24 cellular contexts compared by ENCODE assay signal in the genomic region with DNA sequence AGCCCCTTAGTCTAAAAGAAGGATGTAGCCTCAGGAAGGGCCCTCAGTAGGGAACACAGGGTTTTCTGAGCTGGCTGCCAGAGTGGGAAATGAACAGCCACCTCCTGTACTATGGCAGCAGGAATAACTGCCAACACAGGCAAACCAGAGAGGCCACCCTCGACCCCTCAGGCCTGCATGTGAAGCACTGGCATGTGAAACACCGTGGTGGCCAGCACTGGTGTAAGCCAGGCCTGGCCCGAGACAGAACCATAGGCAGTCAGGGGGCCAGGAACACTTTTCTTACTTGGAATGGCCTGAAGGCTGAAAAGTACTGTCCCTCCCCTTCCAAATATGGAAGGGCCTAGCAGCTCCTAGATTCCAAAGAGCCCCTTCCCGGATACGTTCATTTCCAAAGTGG.
"Had no signal": no experiment of that assay in that cellular context is flagged by ENCODE, and none has a peak within 500 bp of the region (broad histone marks: within the 10 kb centered on the region; RNA-seq: fewer than 3 reads in every experiment).

No MANE protein-coding gene starts in this region.

- H3K27ac Mint-ChIP-seq: activated CD4-positive, alpha-beta memory T cell treated with anti-CD3 and anti-CD28 coated beads, Interleukin-2, amount 10 ng/mL, durations not matched to agents 7 days and 5 days; activated CD8-positive, alpha-beta memory T cell treated with anti-CD3 and anti-CD28 coated beads, Interleukin-2, amount 10 ng/mL, durations not matched to agents 7 days and 5 days; activated naive CD8-positive, alpha-beta T cell treated with anti-CD3 and anti-CD28 coated beads for 36 hours; endodermal cell; naive B cell; stimulated activated memory B cell treated with anti-CD40 and anti-IgM and Interleukin-4, amounts not matched to agents 10 μg/mL and 1 μg/mL and 100 μg/mL, for 72 hours; T-helper 2 cell treated with Interferon-gamma antibody and Interleukin-4, amounts not matched to agents 5 μg/mL and 100 μg/mL, for 36 hours had no signal

- H3K9me3 ChIP-seq: body of pancreas, colonic mucosa, left ventricle myocardium inferior, mucosa of descending colon, pancreas, sigmoid colon, thoracic aorta, upper lobe of right lung had no signal

- H3K4me1 ChIP-seq: body of pancreas, colonic mucosa, left ventricle myocardium inferior, pancreas, sigmoid colon, upper lobe of right lung had no signal

- H3K27me3 ChIP-seq: body of pancreas, colonic mucosa, pancreas, sigmoid colon, upper lobe of right lung had no signal

- H3K27me3 Mint-ChIP-seq: activated CD4-positive, alpha-beta memory T cell treated with anti-CD3 and anti-CD28 coated beads, Interleukin-2, amount 10 ng/mL, durations not matched to agents 7 days and 5 days; activated CD8-positive, alpha-beta memory T cell treated with anti-CD3 and anti-CD28 coated beads, Interleukin-2, amount 10 ng/mL, durations not matched to agents 7 days and 5 days; activated naive CD8-positive, alpha-beta T cell treated with anti-CD3 and anti-CD28 coated beads for 36 hours; naive B cell; stimulated activated memory B cell treated with anti-CD40 and anti-IgM and Interleukin-4, amounts not matched to agents 10 μg/mL and 1 μg/mL and 100 μg/mL, for 72 hours had no signal

- H3K4me3 Mint-ChIP-seq: activated CD4-positive, alpha-beta memory T cell treated with anti-CD3 and anti-CD28 coated beads, Interleukin-2, amount 10 ng/mL, durations not matched to agents 7 days and 5 days; activated CD8-positive, alpha-beta memory T cell treated with anti-CD3 and anti-CD28 coated beads, Interleukin-2, amount 10 ng/mL, durations not matched to agents 7 days and 5 days; activated naive CD8-positive, alpha-beta T cell treated with anti-CD3 and anti-CD28 coated beads for 36 hours; endodermal cell; naive B cell; stimulated activated memory B cell treated with anti-CD40 and anti-IgM and Interleukin-4, amounts not matched to agents 10 μg/mL and 1 μg/mL and 100 μg/mL, for 72 hours; T-helper 2 cell treated with Interferon-gamma antibody and Interleukin-4, amounts not matched to agents 5 μg/mL and 100 μg/mL, for 36 hours had no signal

- H3K4me3 ChIP-seq: body of pancreas, colonic mucosa, left ventricle myocardium inferior, mucosa of descending colon, pancreas, sigmoid colon, thoracic aorta, upper lobe of right lung had no signal

- FAIRE-seq: kidney, pancreas, TTC549 had no signal

- DNase-seq: activated CD4-positive, alpha-beta memory T cell treated with anti-CD3 and anti-CD28 coated beads, Interleukin-2, amount 10 ng/mL, durations not matched to agents 7 days and 5 days; activated CD8-positive, alpha-beta memory T cell treated with anti-CD3 and anti-CD28 coated beads, Interleukin-2, amount 10 ng/mL, durations not matched to agents 7 days and 5 days; activated naive CD4-positive, alpha-beta T cell; activated naive CD8-positive, alpha-beta T cell treated with anti-CD3 and anti-CD28 coated beads for 36 hours; amniotic stem cell; body of pancreas; central memory CD4-positive, alpha-beta T cell; colonic mucosa; endodermal cell; foreskin fibroblast; kidney; left ventricle myocardium inferior; mammary epithelial cell; mucosa of descending colon; naive B cell; pancreas; sigmoid colon; stimulated activated CD4-positive, alpha-beta T cell treated with anti-CD3 and anti-CD28 coated beads, Interleukin-4, amount 100 ng/mL, for 4 hours; upper lobe of right lung had no signal

- H3K36me3 ChIP-seq: colonic mucosa, pancreas, thoracic aorta, upper lobe of right lung had no signal

- ATAC-seq: activated CD8-positive, alpha-beta memory T cell treated with anti-CD3 and anti-CD28 coated beads, Interleukin-2, amount 10 ng/mL, durations not matched to agents 7 days and 5 days; body of pancreas; mucosa of descending colon; pancreas; stimulated activated memory B cell treated with anti-CD40 and anti-IgM and Interleukin-4, amounts not matched to agents 10 μg/mL and 1 μg/mL and 100 μg/mL, for 72 hours; upper lobe of right lung had no signal

- H3K9me3 Mint-ChIP-seq: activated CD4-positive, alpha-beta memory T cell treated with anti-CD3 and anti-CD28 coated beads, Interleukin-2, amount 10 ng/mL, durations not matched to agents 7 days and 5 days; activated naive CD8-positive, alpha-beta T cell treated with anti-CD3 and anti-CD28 coated beads for 36 hours; endodermal cell; naive B cell; stimulated activated memory B cell treated with anti-CD40 and anti-IgM and Interleukin-4, amounts not matched to agents 10 μg/mL and 1 μg/mL and 100 μg/mL, for 72 hours; T-helper 2 cell treated with Interferon-gamma antibody and Interleukin-4, amounts not matched to agents 5 μg/mL and 100 μg/mL, for 36 hours had no signal

- H3K27ac ChIP-seq: body of pancreas, colonic mucosa, epithelial cell of prostate, left ventricle myocardium inferior, pancreas, sigmoid colon, thoracic aorta, upper lobe of right lung had no signal

- H3K4me1 Mint-ChIP-seq: activated CD4-positive, alpha-beta memory T cell treated with anti-CD3 and anti-CD28 coated beads, Interleukin-2, amount 10 ng/mL, durations not matched to agents 7 days and 5 days; stimulated activated memory B cell treated with anti-CD40 and anti-IgM and Interleukin-4, amounts not matched to agents 10 μg/mL and 1 μg/mL and 100 μg/mL, for 72 hours had no signal

- H3K36me3 Mint-ChIP-seq: activated CD8-positive, alpha-beta memory T cell treated with anti-CD3 and anti-CD28 coated beads, Interleukin-2, amount 10 ng/mL, durations not matched to agents 7 days and 5 days; naive B cell had no signal
